1 cellular context compared by ENCODE assay signal in genomic region chr17:49547566-49547965, GRCh38.
TF ChIP-seq lines count a peak whose summit lies in the region.

No MANE protein-coding gene starts in this region.

TF ChIP-seq in K562, 482 proteins besides CTCF, POLR2A, EP300 and RAD21:
- TF ChIP-seq PHF21A (IDR thresholded peaks at IDR 0.05; ENCODE audit: borderline replicate concordance, low read depth) (peak; percentile 66), ZNF766 (CRISPR knock-in tag; conservative IDR thresholded peaks at IDR 0.05) (no peak), SMARCB1 (IDR thresholded peaks at IDR 0.05; ENCODE audit: insufficient read length, low read depth) (no peak), ZNF408 (CRISPR knock-in tag; IDR thresholded peaks at IDR 0.05; ENCODE audit: low read depth) (no peak), ZFP30 (CRISPR knock-in tag; IDR thresholded peaks at IDR 0.05; ENCODE audit: borderline replicate concordance) (no peak)
